ENCODE assay signal across 24 cellular contexts in genomic region chr10:126689461-126689994, GRCh38. TPM values are rescaled to one million over a fixed set of nuclear protein-coding genes. Genes with fewer than 3 reads are reported as not detected.
"Had no signal": no experiment of that assay in that cellular context is flagged by ENCODE, and none has a peak within 500 bp of the region (broad histone marks: within the 10 kb centered on the region; RNA-seq: fewer than 3 reads in every experiment).

No MANE protein-coding gene starts in this region.

- H3K9me3 ChIP-seq: SJSA1 had no signal

- H3K27ac ChIP-seq: SJSA1, SK-N-MC had no signal

- H3K4me1 ChIP-seq: SJSA1 had no signal

- H3K4me3 ChIP-seq: SJSA1, SK-N-MC had no signal

- FAIRE-seq: RCC 7860 had no signal

- H3K27me3 ChIP-seq: SJSA1 had no signal

- DNase-seq: KBM-7, MV-4-11, NCI-H1048, NCI-H1105, NCI-H1417, NCI-H1436 treated with DMSO at 0.1 percent for 48 hours, NCI-H1694, NCI-H187 treated with DMSO at 0.1 percent for 48 hours, NCI-H2029 treated with DMSO at 0.1 percent for 48 hours, NCI-H2171 treated with DMSO at 0.1 percent for 48 hours, NCI-H2227 treated with DMSO at 0.1 percent for 48 hours, NCI-H446, NCI-H510A, NCI-H524 treated with DMSO at 0.1 percent for 48 hours, NCI-H69, NCI-H774, Right ventricle myocardium superior, RPMI8226, SIG-M5 had no signal

- H3K36me3 ChIP-seq: SJSA1 had no signal

RNA-seq across cellular contexts. Expression of gene C10orf90, which starts 19.0 kb away (rescaled TPM):
- total RNA-seq: HT1080, MCF 10A, Right ventricle myocardium superior, SJSA1 had no signal
